ENCODE assay signal across 1 cellular context in the genomic region with DNA sequence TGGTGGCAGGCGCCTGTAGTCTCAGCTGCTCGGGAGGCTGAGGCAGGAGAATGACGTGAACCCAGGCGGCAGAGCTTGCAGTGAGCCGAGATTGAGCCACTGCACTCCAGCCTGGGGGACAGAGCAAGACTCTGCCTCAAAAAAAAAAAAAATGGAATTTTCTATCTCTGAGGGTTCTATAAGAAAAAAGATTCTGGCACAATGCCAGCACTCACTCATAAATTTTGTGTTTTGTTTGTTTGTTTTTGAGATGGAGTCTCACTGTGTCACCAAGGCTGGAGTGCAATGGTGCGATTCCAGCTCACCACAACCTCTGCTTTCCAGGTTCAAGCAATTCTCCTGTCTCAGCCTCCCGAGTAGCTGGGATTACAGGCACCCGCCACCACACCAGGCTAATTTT. TPM values are rescaled to one million over a fixed set of nuclear protein-coding genes. Genes with fewer than 3 reads are reported as not detected.
"Had no signal": no experiment of that assay in that cellular context is flagged by ENCODE, and none has a peak within 500 bp of the region (broad histone marks: within the 10 kb centered on the region; RNA-seq: fewer than 3 reads in every experiment).

No MANE protein-coding gene starts in this region.

RNA-seq across cellular contexts. Expression of a gene that starts 38.1 kb away (rescaled TPM):
- total RNA-seq: GM23338 had no signal
